In the genomic region with DNA sequence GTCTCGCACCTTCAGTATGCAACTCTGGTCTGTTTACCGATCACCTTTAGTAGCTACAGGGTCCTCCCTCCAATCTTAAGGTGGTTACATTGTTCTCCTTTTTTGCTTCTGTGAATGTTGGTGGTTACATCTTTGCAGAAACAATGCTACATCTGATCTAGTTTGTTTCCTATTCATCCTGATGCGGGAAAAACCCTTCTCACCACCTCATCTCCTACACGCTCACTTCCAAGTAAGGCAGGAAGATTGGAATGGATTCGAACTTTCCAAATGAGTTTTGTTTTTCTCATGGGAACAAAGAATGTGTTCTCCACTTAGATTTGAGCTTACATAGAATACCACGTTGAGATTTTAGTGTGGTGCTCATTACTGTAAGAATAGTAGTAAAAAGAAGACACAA, we compare ENCODE assay signal across 13 cellular contexts. TPM values are rescaled to one million over a fixed set of nuclear protein-coding genes. Genes with fewer than 3 reads are reported as not detected.
"Had no signal": no experiment of that assay in that cellular context is flagged by ENCODE, and none has a peak within 500 bp of the region (broad histone marks: within the 10 kb centered on the region; RNA-seq: fewer than 3 reads in every experiment).

No MANE protein-coding gene starts in this region.

- H3K27me3 Mint-ChIP-seq: brain; central memory CD8-positive, alpha-beta T cell; stimulated activated naive CD8-positive, alpha-beta T cell treated with anti-CD3 and anti-CD28 coated beads, Interleukin-15, Interleukin-2, amounts not matched to agents 100 ng/mL and 50 ng/mL, for 24 hours had no signal

- H3K4me3 ChIP-seq: hepatocyte, upper lobe of left lung had no signal

- H3K4me3 Mint-ChIP-seq: brain; central memory CD8-positive, alpha-beta T cell; neural crest cell; stimulated activated naive CD8-positive, alpha-beta T cell treated with anti-CD3 and anti-CD28 coated beads, Interleukin-15, Interleukin-2, amounts not matched to agents 100 ng/mL and 50 ng/mL, for 24 hours had no signal

- H3K4me2 ChIP-seq: hepatocyte had no signal

- H3K4me1 Mint-ChIP-seq: neural crest cell had no signal

- H3K9me3 ChIP-seq: upper lobe of left lung had no signal

- H2AFZ ChIP-seq: hepatocyte had no signal

- H3K9me3 Mint-ChIP-seq: brain; central memory CD8-positive, alpha-beta T cell; neural crest cell; stimulated activated naive CD8-positive, alpha-beta T cell treated with anti-CD3 and anti-CD28 coated beads, Interleukin-15, Interleukin-2, amounts not matched to agents 100 ng/mL and 50 ng/mL, for 24 hours had no signal

- DNase-seq: activated naive CD4-positive, alpha-beta T cell treated with anti-CD3 and anti-CD28 coated beads, Interleukin-2, amount 50 U/mL, for 16 hours; amygdala; erythroblast; stimulated activated CD4-positive, alpha-beta T cell treated with anti-CD3 and anti-CD28 coated beads, Interleukin-12 subunit alpha, Interleukin-12 subunit beta, amount 100 ng/mL, for 4 hours; upper lobe of left lung had no signal

- H3K27ac ChIP-seq: hepatocyte, upper lobe of left lung had no signal

- H3K27me3 ChIP-seq: hepatocyte, upper lobe of left lung had no signal

RNA-seq across cellular contexts. Expression of gene IL17C, which starts 53.7 kb away (rescaled TPM):
- total RNA-seq: hepatocyte, liver, osteocyte, temporal lobe had no signal
- polyA plus RNA-seq: liver had no signal
